Comparison of ENCODE assay signal across 19 cellular contexts in the genomic region with DNA sequence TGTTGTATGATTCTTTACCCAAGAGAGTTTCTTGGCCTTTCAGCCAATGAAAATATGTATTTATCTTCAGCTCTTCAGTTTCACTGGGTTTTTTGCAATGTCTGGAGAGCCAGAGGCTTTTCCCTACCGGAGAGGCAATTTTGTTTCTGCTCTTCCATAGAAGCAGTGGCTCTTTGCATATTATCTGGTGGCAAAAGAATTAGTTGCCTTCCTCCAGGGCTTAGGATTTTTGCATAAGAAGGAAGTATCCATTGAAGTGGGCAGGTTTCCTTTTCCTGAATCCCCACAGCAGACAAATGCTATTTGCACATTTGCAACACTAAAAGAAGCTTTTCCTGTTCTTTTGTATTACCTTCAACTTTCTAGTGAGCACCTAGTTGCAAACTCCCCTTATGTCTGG.
"Had no signal": no experiment of that assay in that cellular context is flagged by ENCODE, and none has a peak within 500 bp of the region (broad histone marks: within the 10 kb centered on the region; RNA-seq: fewer than 3 reads in every experiment).

No MANE protein-coding gene starts in this region.

- H3K27me3 ChIP-seq: body of pancreas, ovary, uterus had no signal

- DNase-seq: activated CD4-positive, alpha-beta T cell treated with anti-CD3 and anti-CD28 coated beads, Interleukin-2, amount 50 U/mL, for 1 hour; activated effector memory CD4-positive, alpha-beta T cell treated with Interleukin-2 at 50 U/mL for 16 hours; activated T-cell treated with anti-CD3 and anti-CD28 coated beads, Interleukin-2, amount 50 U/mL, for 1 hour; amniotic stem cell; body of pancreas; central memory CD4-positive, alpha-beta T cell; effector memory CD4-positive, alpha-beta T cell; hippocampal formation; kidney; left ventricle myocardium superior; ovary; stimulated activated CD4-positive, alpha-beta T cell treated with anti-CD3 and anti-CD28 coated beads, Interleukin-15, amount 100 ng/mL, for 24 hours; stimulated activated CD4-positive, alpha-beta T cell treated with anti-CD3 and anti-CD28 coated beads, Interleukin-4, amount 100 ng/mL, for 24 hours; stimulated activated naive CD8-positive, alpha-beta T cell treated with anti-CD3 and anti-CD28 coated beads, Interleukin-15, amount 100 ng/mL, for 72 hours; T-helper 17 cell; uterus had no signal

- H3K36me3 ChIP-seq: ovary, uterus had no signal

- H3K27ac Mint-ChIP-seq: activated naive CD4-positive, alpha-beta T cell treated with anti-CD3 and anti-CD28 coated beads, Interleukin-2, amount 50 U/mL, for 72 hours; stimulated activated naive CD8-positive, alpha-beta T cell treated with anti-CD3 and anti-CD28 coated beads, Interleukin-15, amount 100 ng/mL, for 72 hours; T-helper 17 cell had no signal

- H3K4me3 Mint-ChIP-seq: stimulated activated naive CD8-positive, alpha-beta T cell treated with anti-CD3 and anti-CD28 coated beads, Interleukin-15, amount 100 ng/mL, for 72 hours; T-helper 17 cell had no signal

- H3K4me1 Mint-ChIP-seq: stimulated activated naive CD8-positive, alpha-beta T cell treated with anti-CD3 and anti-CD28 coated beads, Interleukin-15, amount 100 ng/mL, for 72 hours; T-helper 17 cell had no signal

- H3K27me3 Mint-ChIP-seq: stimulated activated naive CD8-positive, alpha-beta T cell treated with anti-CD3 and anti-CD28 coated beads, Interleukin-15, amount 100 ng/mL, for 72 hours; T-helper 17 cell had no signal

- H3K4me3 ChIP-seq: body of pancreas, coronary artery, ovary, uterus had no signal

- H3K9me3 ChIP-seq: body of pancreas, ovary, uterus had no signal

- H3K36me3 Mint-ChIP-seq: activated naive CD4-positive, alpha-beta T cell treated with anti-CD3 and anti-CD28 coated beads, Interleukin-2, amount 50 U/mL, for 72 hours had no signal

- ATAC-seq: activated naive CD4-positive, alpha-beta T cell treated with anti-CD3 and anti-CD28 coated beads, Interleukin-2, amount 50 U/mL, for 72 hours; body of pancreas; esophagus mucosa; left ventricle myocardium superior; stimulated activated naive CD8-positive, alpha-beta T cell treated with anti-CD3 and anti-CD28 coated beads, Interleukin-15, amount 100 ng/mL, for 72 hours; T-helper 17 cell had no signal

- H3K27ac ChIP-seq: body of pancreas, coronary artery, ovary, uterus had no signal

- H3K4me1 ChIP-seq: body of pancreas, uterus had no signal
